19 cellular contexts compared by ENCODE assay signal in genomic region chr2:74333896-74334586, GRCh38.
"Had no signal": no experiment of that assay in that cellular context is flagged by ENCODE, and none has a peak within 500 bp of the region (broad histone marks: within the 10 kb centered on the region; RNA-seq: fewer than 3 reads in every experiment).

No MANE protein-coding gene starts in this region.

- H3K4me3 ChIP-seq: breast epithelium, coronary artery, dorsolateral prefrontal cortex, gastroesophageal sphincter, lung, uterus had no signal

- FAIRE-seq: kidney, small intestine had no signal

- H3K4me3 Mint-ChIP-seq: activated CD4-positive, alpha-beta memory T cell treated with anti-CD3 and anti-CD28 coated beads for 36 hours; activated T-cell treated with anti-CD3 and anti-CD28 coated beads, Interleukin-2, amount 50 U/mL, for 72 hours; central memory CD8-positive, alpha-beta T cell; natural killer cell treated with Interleukin-12 subunit alpha and Interleukin-12 subunit beta and Interleukin-15 and Interleukin-18, amount 100 ng/mL, for 72 hours; stimulated activated effector memory CD8-positive, alpha-beta T cell treated with anti-CD3 and anti-CD28 coated beads, Interleukin-12 subunit alpha, Interleukin-12 subunit beta, amount 100 ng/mL, for 72 hours; stimulated activated naive CD8-positive, alpha-beta T cell treated with anti-CD3 and anti-CD28 coated beads, Interleukin-15, Interleukin-2, amounts not matched to agents 100 ng/mL and 50 ng/mL, for 24 hours; T-helper 17 cell; type B pancreatic cell had no signal

- H3K27ac Mint-ChIP-seq: activated CD4-positive, alpha-beta memory T cell treated with anti-CD3 and anti-CD28 coated beads for 36 hours; activated naive CD4-positive, alpha-beta T cell treated with anti-CD3 and anti-CD28 coated beads, Interleukin-2, amount 50 U/mL, for 72 hours; activated T-cell treated with anti-CD3 and anti-CD28 coated beads, Interleukin-2, amount 50 U/mL, for 72 hours; natural killer cell treated with Interleukin-12 subunit alpha and Interleukin-12 subunit beta and Interleukin-15 and Interleukin-18, amount 100 ng/mL, for 72 hours; progenitor cell of endocrine pancreas; stimulated activated effector memory CD8-positive, alpha-beta T cell treated with anti-CD3 and anti-CD28 coated beads, Interleukin-12 subunit alpha, Interleukin-12 subunit beta, amount 100 ng/mL, for 72 hours; stimulated activated naive CD8-positive, alpha-beta T cell treated with anti-CD3 and anti-CD28 coated beads, Interleukin-15, Interleukin-2, amounts not matched to agents 100 ng/mL and 50 ng/mL, for 24 hours; T-helper 17 cell; type B pancreatic cell had no signal

- H3K27me3 ChIP-seq: breast epithelium, dorsolateral prefrontal cortex, gastroesophageal sphincter, uterus had no signal

- H3K4me1 ChIP-seq: breast epithelium, gastroesophageal sphincter, uterus had no signal

- H3K9me3 Mint-ChIP-seq: activated CD4-positive, alpha-beta memory T cell treated with anti-CD3 and anti-CD28 coated beads for 36 hours; activated naive CD4-positive, alpha-beta T cell treated with anti-CD3 and anti-CD28 coated beads, Interleukin-2, amount 50 U/mL, for 72 hours; activated T-cell treated with anti-CD3 and anti-CD28 coated beads, Interleukin-2, amount 50 U/mL, for 72 hours; central memory CD8-positive, alpha-beta T cell; natural killer cell treated with Interleukin-12 subunit alpha and Interleukin-12 subunit beta and Interleukin-15 and Interleukin-18, amount 100 ng/mL, for 72 hours; stimulated activated effector memory CD8-positive, alpha-beta T cell treated with anti-CD3 and anti-CD28 coated beads, Interleukin-12 subunit alpha, Interleukin-12 subunit beta, amount 100 ng/mL, for 72 hours; stimulated activated naive CD8-positive, alpha-beta T cell treated with anti-CD3 and anti-CD28 coated beads, Interleukin-15, Interleukin-2, amounts not matched to agents 100 ng/mL and 50 ng/mL, for 24 hours; type B pancreatic cell had no signal

- H3K9me3 ChIP-seq: breast epithelium, gastroesophageal sphincter, uterus had no signal

- H3K36me3 ChIP-seq: breast epithelium, uterus had no signal

- H3K4me1 Mint-ChIP-seq: central memory CD8-positive, alpha-beta T cell; stimulated activated effector memory CD8-positive, alpha-beta T cell treated with anti-CD3 and anti-CD28 coated beads, Interleukin-12 subunit alpha, Interleukin-12 subunit beta, amount 100 ng/mL, for 72 hours had no signal

- H3K27me3 Mint-ChIP-seq: activated CD4-positive, alpha-beta memory T cell treated with anti-CD3 and anti-CD28 coated beads for 36 hours; central memory CD8-positive, alpha-beta T cell; natural killer cell treated with Interleukin-12 subunit alpha and Interleukin-12 subunit beta and Interleukin-15 and Interleukin-18, amount 100 ng/mL, for 72 hours; progenitor cell of endocrine pancreas; stimulated activated naive CD8-positive, alpha-beta T cell treated with anti-CD3 and anti-CD28 coated beads, Interleukin-15, Interleukin-2, amounts not matched to agents 100 ng/mL and 50 ng/mL, for 24 hours; T-helper 17 cell; type B pancreatic cell had no signal

- H3K27ac ChIP-seq: breast epithelium, coronary artery, gastroesophageal sphincter, uterus, WERI-Rb-1 had no signal

- H3K36me3 Mint-ChIP-seq: activated naive CD4-positive, alpha-beta T cell treated with anti-CD3 and anti-CD28 coated beads, Interleukin-2, amount 50 U/mL, for 72 hours; natural killer cell treated with Interleukin-12 subunit alpha and Interleukin-12 subunit beta and Interleukin-15 and Interleukin-18, amount 100 ng/mL, for 72 hours; stimulated activated effector memory CD8-positive, alpha-beta T cell treated with anti-CD3 and anti-CD28 coated beads, Interleukin-12 subunit alpha, Interleukin-12 subunit beta, amount 100 ng/mL, for 72 hours; type B pancreatic cell had no signal
